Comparison of ENCODE assay signal across 8 cellular contexts in the genomic region with DNA sequence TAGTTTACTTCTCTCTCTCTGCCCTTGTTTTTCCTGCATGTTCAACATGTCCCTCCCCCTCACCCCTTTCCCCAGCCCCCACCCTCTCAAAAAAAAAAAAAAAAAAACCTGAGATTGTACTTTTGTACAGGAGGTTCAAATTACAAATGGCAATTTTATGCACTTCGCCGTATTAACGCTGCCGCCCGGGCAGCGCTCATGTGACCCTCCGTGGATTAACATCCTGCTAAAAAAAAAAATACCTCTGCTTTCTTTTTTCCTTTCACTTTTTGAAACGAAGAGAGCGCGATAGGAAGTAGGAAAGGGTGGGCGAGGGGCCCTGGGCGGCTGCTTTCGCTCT. TPM values are rescaled to one million over a fixed set of nuclear protein-coding genes. Genes with fewer than 3 reads are reported as not detected.
A peak's percentile ranks its signal among the peaks of the same experiment; 100 is the strongest.
DNase-seq lines count a peak whose midpoint lies in the region; ATAC-seq, FAIRE-seq and TF ChIP-seq lines count a peak whose summit lies in the region.

No MANE protein-coding gene starts in this region.

- no peak for TF ChIP-seq CTCF in HEK293 (tag by site-specific recombination; IDR thresholded peaks at IDR 0.05)
- no peak for TF ChIP-seq CTCF in WI38 (IDR thresholded peaks at IDR 0.05; ENCODE audit: low read depth, low read length)

- H3K36me3 ChIP-seq in HEK293 (ENCODE audit: control insufficient read depth in 2 of 2, insufficient read depth in 1 of 2, low read length in 2 of 2), result peaks cover 0 to 36% of the 10 kb centered on the region in 2 experiments; a peak in 2 of 3 replicates
- H3K36me3 ChIP-seq in small intestine (ENCODE audit: control insufficient read depth in 2 of 2, insufficient read depth in 2 of 2, low read length in 2 of 2), result no peaks in the 10 kb centered on the region

- ATAC-seq in HG02610 (IDR thresholded peaks at IDR 0.05; ENCODE audit: unreplicated experiment), result no peak

- no peak for FAIRE-seq in small intestine (lab: Jason Lieb, UNC)
- no peak for FAIRE-seq in RCC 7860 (lab: Jason Lieb, UNC)

- H3K9me3 ChIP-seq in HEK293 (ENCODE audit: control insufficient read depth, insufficient read depth, low read depth, low read length) (no peaks in the 10 kb centered on the region), small intestine (ENCODE audit: control insufficient read depth, low read depth) (no peaks in the 10 kb centered on the region)

- H3K27ac ChIP-seq in HEK293 (ENCODE audit: extremely low read depth, low read depth, low read length) (peak overlapping the region; percentile 99), small intestine (ENCODE audit: low read depth in 1 of 2, low read length in 1 of 2) (peak overlapping the region in 1 of 2 donors; percentile 93)

- 1 to 7% (median 1%) methylated on average over 13 of the region's 13 CpGs for WGBS in small intestine, 3 donors

- peaks cover 0 to 6% of the 10 kb centered on the region in 2 donors for H3K27me3 ChIP-seq in small intestine (ENCODE audit: control insufficient read depth in 2 of 2, insufficient read depth in 2 of 2, low read length in 2 of 2)

- POLR2A ChIA-PET in HEK293 (lab: Yijun Ruan, JAX), result interaction anchor here (3.4 kb wide), 1 partner anchor 7 kb away, joined by 42 read pairs; no protein-coding TSS in a partner anchor

- H3K4me1 ChIP-seq in HEK293 (ENCODE audit: control insufficient read depth, insufficient read depth, low read length), result peaks cover 5% of the 10 kb centered on the region; the same call in 1 of the 2 replicates
- peaks cover 2 to 7% of the 10 kb centered on the region in 2 donors for H3K4me1 ChIP-seq in small intestine (ENCODE audit: control insufficient read depth in 2 of 2, insufficient read depth in 1 of 2, low read depth in 1 of 2, low read length in 1 of 2)

- H3K4me3 ChIP-seq in HEK293 (ENCODE audit: low read depth, low read length) (peak overlapping the region; percentile 86), WI38 (ENCODE audit: low read depth, low read length) (peak overlapping the region; percentile 99), small intestine (ENCODE audit: low read depth in 1 of 2, low read length in 2 of 2) (peak overlapping the region; percentile 52 to 82)

- DNase-seq in hepatic stellate cell (ENCODE audit: low spot score) (peak; percentile 9), small intestine (no peak), GM19240 (ENCODE audit: insufficient read length, low spot score) (no peak), NCI-H2029 treated with DMSO at 0.1 percent for 48 hours (lab: John Stamatoyannopoulos, UW) (no peak), RCC 7860 (ENCODE audit: low spot score) (no peak)

- CTCF ChIA-PET in HEK293 (lab: Yijun Ruan, JAX), result interaction anchor here (0.8 kb wide), 1 partner anchor 240 kb away, joined by 3 read pairs; no protein-coding TSS in a partner anchor

TF ChIP-seq in HEK293, 187 proteins besides CTCF, POLR2A, EP300 and RAD21:
- TF ChIP-seq, protein P1, sequence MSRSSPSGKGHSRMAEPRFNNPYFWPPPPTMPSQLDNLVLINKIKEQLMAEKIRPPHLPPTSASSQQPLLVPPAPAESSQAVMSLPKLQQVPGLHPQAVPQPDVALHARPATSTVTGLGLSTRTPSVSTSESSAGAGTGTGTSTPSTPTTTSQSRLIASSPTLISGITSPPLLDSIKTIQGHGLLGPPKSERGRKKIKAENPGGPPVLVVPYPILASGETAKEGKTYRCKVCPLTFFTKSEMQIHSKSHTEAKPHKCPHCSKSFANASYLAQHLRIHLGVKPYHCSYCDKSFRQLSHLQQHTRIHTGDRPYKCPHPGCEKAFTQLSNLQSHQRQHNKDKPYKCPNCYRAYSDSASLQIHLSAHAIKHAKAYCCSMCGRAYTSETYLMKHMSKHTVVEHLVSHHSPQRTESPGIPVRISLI (tag by site-specific recombination; IDR thresholded peaks at IDR 0.05), result peak; percentile 75
- TF ChIP-seq ZSCAN23 (tag by site-specific recombination; IDR thresholded peaks at IDR 0.05) (no peak), SALL2 (tag by site-specific recombination; IDR thresholded peaks at IDR 0.05; ENCODE audit: borderline replicate concordance) (no peak), ZNF76 (tag by site-specific recombination; IDR thresholded peaks at IDR 0.05; ENCODE audit: borderline replicate concordance, low read depth) (no peak), PRDM1 (tag by site-specific recombination; IDR thresholded peaks at IDR 0.05) (no peak), KLF8 (tag by site-specific recombination; IDR thresholded peaks at IDR 0.05) (no peak), FEZF1 (tag by site-specific recombination; IDR thresholded peaks at IDR 0.05) (peak; percentile 49; the same call in 1 of the 2 replicates), ZFP41 (tag by site-specific recombination; IDR thresholded peaks at IDR 0.05; ENCODE audit: borderline replicate concordance) (no peak), ZNF529 (tag by site-specific recombination; IDR thresholded peaks at IDR 0.05; ENCODE audit: insufficient replicate concordance) (no peak)
- TF ChIP-seq, protein P2, sequence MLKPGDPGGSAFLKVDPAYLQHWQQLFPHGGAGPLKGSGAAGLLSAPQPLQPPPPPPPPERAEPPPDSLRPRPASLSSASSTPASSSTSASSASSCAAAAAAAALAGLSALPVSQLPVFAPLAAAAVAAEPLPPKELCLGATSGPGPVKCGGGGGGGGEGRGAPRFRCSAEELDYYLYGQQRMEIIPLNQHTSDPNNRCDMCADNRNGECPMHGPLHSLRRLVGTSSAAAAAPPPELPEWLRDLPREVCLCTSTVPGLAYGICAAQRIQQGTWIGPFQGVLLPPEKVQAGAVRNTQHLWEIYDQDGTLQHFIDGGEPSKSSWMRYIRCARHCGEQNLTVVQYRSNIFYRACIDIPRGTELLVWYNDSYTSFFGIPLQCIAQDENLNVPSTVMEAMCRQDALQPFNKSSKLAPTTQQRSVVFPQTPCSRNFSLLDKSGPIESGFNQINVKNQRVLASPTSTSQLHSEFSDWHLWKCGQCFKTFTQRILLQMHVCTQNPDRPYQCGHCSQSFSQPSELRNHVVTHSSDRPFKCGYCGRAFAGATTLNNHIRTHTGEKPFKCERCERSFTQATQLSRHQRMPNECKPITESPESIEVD (tag by site-specific recombination; IDR thresholded peaks at IDR 0.05), result peak; percentile 67

RNA-seq across cellular contexts. Expression of a gene that starts 2.3 kb away (rescaled TPM):
- 10 to 100 TPM in 1 of 3 donors, 1 to 10 TPM in 2; 3.6 to 26.3 (median 4.9) TPM for polyA plus RNA-seq in small intestine
